24 cellular contexts compared by ENCODE assay signal in the genomic region with DNA sequence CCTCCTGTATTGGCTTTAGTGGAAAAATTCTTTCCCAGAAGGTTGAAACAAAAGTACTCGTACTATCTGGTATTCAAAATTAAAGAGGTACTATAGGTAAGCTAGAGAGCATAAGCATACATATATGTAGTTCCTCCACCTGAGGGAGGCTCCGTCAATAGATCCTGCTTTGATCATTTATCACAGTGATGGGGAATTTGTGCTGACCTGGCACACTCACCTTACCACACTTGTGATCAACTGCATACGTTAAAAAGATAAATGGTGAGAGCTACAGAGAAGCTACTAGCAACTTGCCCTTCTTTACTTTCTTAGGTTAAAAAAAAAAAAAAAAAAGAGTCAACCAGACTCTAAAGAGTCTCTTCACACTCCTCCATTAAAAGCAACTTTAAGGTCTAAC. TPM values are rescaled to one million over a fixed set of nuclear protein-coding genes. Genes with fewer than 3 reads are reported as not detected.
DNase-seq lines count a peak whose midpoint lies in the region; ATAC-seq and TF ChIP-seq lines count a peak whose summit lies in the region.
"Had no signal": no experiment of that assay in that cellular context is flagged by ENCODE, and none has a peak within 500 bp of the region (broad histone marks: within the 10 kb centered on the region; RNA-seq: fewer than 3 reads in every experiment).

No MANE protein-coding gene starts in this region.

- BruUV-seq in mammary epithelial cell (replicated peaks; lab: Mats Ljungman, UMichigan) = no TSS peak

- H3K4me2 ChIP-seq in mammary epithelial cell (ENCODE audit: insufficient read depth, low read depth, low read length) = peak overlapping the region; percentile 87
- H3K4me2 ChIP-seq in smooth muscle cell = no peak overlapping the region
- H3K4me2 ChIP-seq: KMS-11 had no signal

- no peak for TF ChIP-seq CTCF in mammary epithelial cell (conservative IDR thresholded peaks at IDR 0.05 in 1 of 2, IDR thresholded peaks at IDR 0.05 in 1 of 2; ENCODE audit: extremely low read depth in 1 of 2, insufficient read depth in 1 of 2, low read depth in 1 of 2, low read length in 2 of 2)
- TF ChIP-seq CTCF in breast epithelium (IDR thresholded peaks at IDR 0.05) = no peak
- no peak for TF ChIP-seq CTCF in smooth muscle cell (IDR thresholded peaks at IDR 0.05; ENCODE audit: borderline replicate concordance, insufficient read depth, poor library complexity, severe bottlenecking)

- H3K9me3 ChIP-seq in mammary epithelial cell (replicated peaks; ENCODE audit: insufficient read depth, low read length) (no peaks in the 10 kb centered on the region), breast epithelium (no peaks in the 10 kb centered on the region), SK-N-MC (ENCODE audit: low read depth, low read length) (no peaks in the 10 kb centered on the region), iPS-15b (ENCODE audit: control insufficient read depth, insufficient read depth, low read length) (no peaks in the 10 kb centered on the region), smooth muscle cell (replicated peaks; ENCODE audit: low read depth) (no peaks in the 10 kb centered on the region)
- H3K9me3 ChIP-seq: ascending aorta, mucosa of descending colon had no signal

- H3K79me2 ChIP-seq in mammary epithelial cell (ENCODE audit: insufficient read depth, low read length) = peaks cover 67% of the 10 kb centered on the region
- H3K79me2 ChIP-seq in smooth muscle cell (ENCODE audit: low read depth) = peaks cover 45% of the 10 kb centered on the region

- H3K9ac ChIP-seq in mammary epithelial cell (ENCODE audit: insufficient read depth, low read length) = no peak overlapping the region
- peak overlapping the region; percentile 70 for H3K9ac ChIP-seq in SK-N-MC (ENCODE audit: insufficient read length)
- no peak overlapping the region for H3K9ac ChIP-seq in iPS-15b (ENCODE audit: low read depth, low read length)
- no peak overlapping the region for H3K9ac ChIP-seq in smooth muscle cell (ENCODE audit: low read depth)
- H3K9ac ChIP-seq: KMS-11 had no signal

- no peak for DNase-seq in mammary epithelial cell
- no peak for DNase-seq in breast epithelium (ENCODE audit: low spot score in 2 of 2)
- no peak for DNase-seq in SK-N-MC (ENCODE audit: low read depth, low spot score)
- DNase-seq in smooth muscle cell (lab: John Stamatoyannopoulos, UW; ENCODE audit: unreplicated experiment) = no peak
- no peak for DNase-seq in activated CD4-positive, CD25-positive, alpha-beta regulatory T cell treated with anti-CD3 and anti-CD28 coated beads, Interleukin-2, amount 50 U/mL, for 72 hours
- DNase-seq: 8988T; activated CD4-positive, alpha-beta T cell treated with anti-CD3 and anti-CD28 coated beads, Interleukin-2, amount 50 U/mL, for 48 hours; activated CD8-positive, alpha-beta memory T cell treated with anti-CD3 and anti-CD28 coated beads, Interleukin-2, amount 50 U/mL, for 4 hours; CD8-positive, alpha-beta memory T cell; DMS53; dorsolateral prefrontal cortex; GDM1; mucosa of descending colon; NCI-H1694 treated with DMSO at 0.1 percent for 48 hours; NCI-H2171 treated with DMSO at 0.1 percent for 48 hours; NCI-H524; WERI-Rb-1 had no signal

- ATAC-seq in HG02588 (IDR thresholded peaks at IDR 0.05; ENCODE audit: unreplicated experiment) = no peak
- no peak for ATAC-seq in GM21423 (IDR thresholded peaks at IDR 0.05; ENCODE audit: unreplicated experiment)
- ATAC-seq: mucosa of descending colon, right cardiac atrium had no signal

- no peak overlapping the region for H3K27ac ChIP-seq in mammary epithelial cell (ENCODE audit: insufficient read depth, low read depth, low read length)
- no peak overlapping the region for H3K27ac ChIP-seq in breast epithelium
- no peak overlapping the region for H3K27ac ChIP-seq in SK-N-MC
- no peak overlapping the region for H3K27ac ChIP-seq in smooth muscle cell (ENCODE audit: low read depth)
- H3K27ac ChIP-seq: ascending aorta, dorsolateral prefrontal cortex, epithelial cell of prostate, KMS-11, WERI-Rb-1 had no signal

- H3K4me3 ChIP-seq in mammary epithelial cell (replicated peaks in 1 of 3; ENCODE audit: insufficient read depth in 1 of 3, low read depth in 2 of 3, low read length in 3 of 3) (no peak overlapping the region), breast epithelium (no peak overlapping the region), SK-N-MC (peak overlapping the region; percentile 85), iPS-15b (ENCODE audit: low read depth, low read length) (peak overlapping the region; percentile 93), smooth muscle cell (no peak overlapping the region)
- H3K4me3 ChIP-seq: ascending aorta, mucosa of descending colon had no signal

- 78% methylated on average over 3 of the region's 3 CpGs for WGBS in mammary epithelial cell (ENCODE audit: low coverage, missing lambda C conversion rate)
- WGBS in smooth muscle cell (ENCODE audit: low lambda C conversion rate) = 78% methylated on average over 3 of the region's 3 CpGs

- TF ChIP-seq POLR2A in breast epithelium (IDR thresholded peaks at IDR 0.05) = no peak

- peaks cover 18% of the 10 kb centered on the region for H3K4me1 ChIP-seq in mammary epithelial cell (ENCODE audit: insufficient read depth, low read length)
- peaks cover 0 to 7% of the 10 kb centered on the region in 2 donors for H3K4me1 ChIP-seq in breast epithelium
- H3K4me1 ChIP-seq in iPS-15b (ENCODE audit: control insufficient read depth, insufficient read depth, low read length) = peaks cover 7% of the 10 kb centered on the region
- H3K4me1 ChIP-seq in smooth muscle cell (ENCODE audit: low read depth) = peaks cover 5% of the 10 kb centered on the region

- in situ Hi-C loops in mammary epithelial cell (cut with MboI; ENCODE audit: low sequenced_read_pairs in 2 of 2) = no loop called here

- H3K36me3 ChIP-seq in mammary epithelial cell (ENCODE audit: insufficient read depth, low read length) (no peaks in the 10 kb centered on the region), breast epithelium (no peaks in the 10 kb centered on the region), SK-N-MC (ENCODE audit: insufficient read depth, low read length) (peaks cover 13% of the 10 kb centered on the region), iPS-15b (ENCODE audit: control insufficient read depth, insufficient read depth, low read length) (peaks cover 3% of the 10 kb centered on the region), smooth muscle cell (ENCODE audit: low read depth) (no peaks in the 10 kb centered on the region)
- H3K36me3 ChIP-seq: WERI-Rb-1 had no signal

- dilution Hi-C loops in mammary epithelial cell (cut with HindIII; ENCODE audit: low sequenced_read_pairs) = no loop called here

- peaks cover 7% of the 10 kb centered on the region for H3F3A ChIP-seq in smooth muscle cell (ENCODE audit: low read depth)

- H2AFZ ChIP-seq in mammary epithelial cell (ENCODE audit: low read depth, low read length) = no peak overlapping the region
- H2AFZ ChIP-seq in smooth muscle cell (ENCODE audit: low read depth) = no peak overlapping the region

- CTCF ChIA-PET in mammary epithelial cell (lab: Charles Lee; ENCODE audit: low non-redundant PET) = no interaction called here

- H3K27me3 ChIP-seq in mammary epithelial cell (ENCODE audit: insufficient read depth, low read length) = no peaks in the 10 kb centered on the region
- H3K27me3 ChIP-seq in breast epithelium = no peaks in the 10 kb centered on the region
- H3K27me3 ChIP-seq in iPS-15b (ENCODE audit: control insufficient read depth, insufficient read depth, low read length) = no peaks in the 10 kb centered on the region
- H3K27me3 ChIP-seq in smooth muscle cell (ENCODE audit: low read depth) = no peaks in the 10 kb centered on the region
- H3K27me3 ChIP-seq: ascending aorta, dorsolateral prefrontal cortex had no signal

- intact Hi-C loops in mammary epithelial cell (cut with micrococcal nuclease) (no loop called here), breast epithelium (cut with DNase I; ENCODE audit: low total_unique reads) (no loop called here)

- H4K20me1 ChIP-seq in mammary epithelial cell (ENCODE audit: insufficient read depth, low read length) (no peaks in the 10 kb centered on the region), smooth muscle cell (ENCODE audit: low read depth) (peaks cover 39% of the 10 kb centered on the region)

RNA-seq across cellular contexts. Expression of gene CAPRIN2, which starts 2.5 kb away (rescaled TPM):
- total RNA-seq in mammary epithelial cell (10 to 100 TPM; 17.2 to 38.0 TPM), breast epithelium (10 to 100 TPM; 21.8 to 37.9 (median 29.8) TPM), smooth muscle cell (19.1 and 31.0 TPM in 2 replicates)
- polyA plus RNA-seq in mammary epithelial cell (10.7 TPM), smooth muscle cell (13.6 and 14.7 TPM in 2 replicates)
- polyA minus RNA-seq in mammary epithelial cell = 1.7 TPM

RNA-seq across cellular contexts. Expression of gene IPO8, which starts 56.6 kb away (rescaled TPM):
- total RNA-seq in mammary epithelial cell (10 to 100 TPM; 21.5 to 40.7 TPM), breast epithelium (10 to 100 TPM; 26.7 to 47.4 (median 43.3) TPM), smooth muscle cell (24.0 and 26.6 TPM in 2 replicates)
- polyA plus RNA-seq in mammary epithelial cell (6.3 TPM), smooth muscle cell (5.0 and 6.7 TPM in 2 replicates)
- polyA minus RNA-seq in mammary epithelial cell = 71.3 TPM

Comparison
In these comparisons a context has a peak if more than half of its experiments do, and no peak if none do; other contexts are left out.
1. H3K4me3 ChIP-seq: peak in SK-N-MC (single experiment) and iPS-15b (single experiment); none in mammary epithelial cell (0 of 3), breast epithelium (0 of 3) and smooth muscle cell (single experiment).